Comparison of ENCODE assay signal across 8 cellular contexts in genomic region chr13:50222569-50223332, GRCh38.
A peak's percentile ranks its signal among the peaks of the same experiment; 100 is the strongest.
DNase-seq lines count a peak whose midpoint lies in the region; ATAC-seq and TF ChIP-seq lines count a peak whose summit lies in the region.

No MANE protein-coding gene starts in this region.

- TF ChIP-seq CTCF in activated CD8-positive, alpha-beta T cell treated with anti-CD3 and anti-CD28 coated beads for 36 hours (IDR thresholded peaks at IDR 0.05): no peak
- TF ChIP-seq CTCF in colonic mucosa (IDR thresholded peaks at IDR 0.05) (no peak), nephron progenitor cell (IDR thresholded peaks at IDR 0.05) (no peak)

- peak overlapping the region in 1 of 2 donors; percentile 20 for H3K9ac ChIP-seq in colonic mucosa (ENCODE audit: low read depth in 2 of 2, low read length in 2 of 2)

- no peaks in the 10 kb centered on the region for H3K36me3 ChIP-seq in colonic mucosa

- H3K9me3 ChIP-seq in colonic mucosa: no peaks in the 10 kb centered on the region

- H3K4me3 ChIP-seq in colonic mucosa: no peak overlapping the region

- no peaks in the 10 kb centered on the region for H3K4me1 ChIP-seq in colonic mucosa

- peak; percentile 12 for ATAC-seq in activated CD8-positive, alpha-beta T cell treated with anti-CD3 and anti-CD28 coated beads for 36 hours
- ATAC-seq in activated CD8-positive, alpha-beta T cell treated with anti-CD3 and anti-CD28 coated beads, Interleukin-2, amount 10 ng/mL, durations not matched to agents 7 days and 5 days: no peak
- ATAC-seq in GM19328 (IDR thresholded peaks at IDR 0.05; ENCODE audit: unreplicated experiment) (no peak), GM21526 (IDR thresholded peaks at IDR 0.05; ENCODE audit: low FRiP score, unreplicated experiment) (no peak)

- intact Hi-C loops in activated CD8-positive, alpha-beta T cell treated with anti-CD3 and anti-CD28 coated beads for 36 hours (cut with micrococcal nuclease): no loop called here
- intact Hi-C loops in colonic mucosa (cut with DNase I): no loop called here

- CTCF ChIA-PET in activated CD8-positive, alpha-beta T cell treated with anti-CD3 and anti-CD28 coated beads for 36 hours (lab: Charles Lee): no interaction called here
- CTCF ChIA-PET in activated CD8-positive, alpha-beta T cell treated with anti-CD3 and anti-CD28 coated beads, Interleukin-2, amount 10 ng/mL, durations not matched to agents 7 days and 5 days (lab: Charles Lee): interaction anchor here (0.7 to 0.8 kb wide), 2 partner anchors 19 to 137 kb away, joined by 3 read pairs; no protein-coding TSS in a partner anchor

- H3K9me3 Mint-ChIP-seq in activated CD8-positive, alpha-beta T cell treated with anti-CD3 and anti-CD28 coated beads for 36 hours: no peaks in the 10 kb centered on the region
- H3K9me3 Mint-ChIP-seq in activated CD8-positive, alpha-beta T cell treated with anti-CD3 and anti-CD28 coated beads, Interleukin-2, amount 10 ng/mL, durations not matched to agents 7 days and 5 days (ENCODE audit: insufficient read depth): peaks cover 5% of the 10 kb centered on the region
- peaks cover 11% of the 10 kb centered on the region for H3K9me3 Mint-ChIP-seq in nephron progenitor cell

- H3K36me3 Mint-ChIP-seq in activated CD8-positive, alpha-beta T cell treated with anti-CD3 and anti-CD28 coated beads for 36 hours (ENCODE audit: low read depth): no peaks in the 10 kb centered on the region
- H3K36me3 Mint-ChIP-seq in activated CD8-positive, alpha-beta T cell treated with anti-CD3 and anti-CD28 coated beads, Interleukin-2, amount 10 ng/mL, durations not matched to agents 7 days and 5 days (ENCODE audit: low read depth): no peaks in the 10 kb centered on the region
- H3K36me3 Mint-ChIP-seq in nephron progenitor cell (ENCODE audit: low read depth): peaks cover 9% of the 10 kb centered on the region

- H3K4me3 Mint-ChIP-seq in activated CD8-positive, alpha-beta T cell treated with anti-CD3 and anti-CD28 coated beads for 36 hours: peak overlapping the region; percentile 6
- H3K4me3 Mint-ChIP-seq in activated CD8-positive, alpha-beta T cell treated with anti-CD3 and anti-CD28 coated beads, Interleukin-2, amount 10 ng/mL, durations not matched to agents 7 days and 5 days: no peak overlapping the region
- H3K4me3 Mint-ChIP-seq in nephron progenitor cell: no peak overlapping the region

- DNase-seq in activated CD8-positive, alpha-beta T cell treated with anti-CD3 and anti-CD28 coated beads for 36 hours: peak; percentile 24
- no peak for DNase-seq in activated CD8-positive, alpha-beta T cell treated with anti-CD3 and anti-CD28 coated beads, Interleukin-2, amount 10 ng/mL, durations not matched to agents 7 days and 5 days
- DNase-seq in NOMO-1 (lab: John Stamatoyannopoulos, UW; ENCODE audit: unreplicated experiment in 2 of 2) (peak; percentile 85 to 92), colonic mucosa (peak; percentile 41), nephron progenitor cell (no peak), iPS-NIHi7 (ENCODE audit: extremely low spot score) (no peak)

- H3K27me3 ChIP-seq in colonic mucosa: no peaks in the 10 kb centered on the region

- H3K4me1 Mint-ChIP-seq in activated CD8-positive, alpha-beta T cell treated with anti-CD3 and anti-CD28 coated beads for 36 hours (ENCODE audit: low read depth): peaks cover 42% of the 10 kb centered on the region
- peaks cover 17% of the 10 kb centered on the region for H3K4me1 Mint-ChIP-seq in activated CD8-positive, alpha-beta T cell treated with anti-CD3 and anti-CD28 coated beads, Interleukin-2, amount 10 ng/mL, durations not matched to agents 7 days and 5 days (ENCODE audit: low read depth)
- H3K4me1 Mint-ChIP-seq in nephron progenitor cell: peaks cover 28% of the 10 kb centered on the region

- no peak overlapping the region for H3K27ac Mint-ChIP-seq in activated CD8-positive, alpha-beta T cell treated with anti-CD3 and anti-CD28 coated beads for 36 hours
- no peak overlapping the region for H3K27ac Mint-ChIP-seq in activated CD8-positive, alpha-beta T cell treated with anti-CD3 and anti-CD28 coated beads, Interleukin-2, amount 10 ng/mL, durations not matched to agents 7 days and 5 days
- peak overlapping the region; percentile 83 for H3K27ac Mint-ChIP-seq in nephron progenitor cell

- H3K27ac ChIP-seq in colonic mucosa: no peak overlapping the region

- H3K27me3 Mint-ChIP-seq in activated CD8-positive, alpha-beta T cell treated with anti-CD3 and anti-CD28 coated beads for 36 hours: peaks cover 15% of the 10 kb centered on the region
- H3K27me3 Mint-ChIP-seq in activated CD8-positive, alpha-beta T cell treated with anti-CD3 and anti-CD28 coated beads, Interleukin-2, amount 10 ng/mL, durations not matched to agents 7 days and 5 days (ENCODE audit: low read depth): peaks cover 12% of the 10 kb centered on the region
- H3K27me3 Mint-ChIP-seq in nephron progenitor cell (ENCODE audit: low read depth, poor library complexity): no peaks in the 10 kb centered on the region

- POLR2A ChIA-PET in activated CD8-positive, alpha-beta T cell treated with anti-CD3 and anti-CD28 coated beads for 36 hours (lab: Charles Lee): interaction anchor here (0.6 to 1.4 kb wide), 4 partner anchors 11 to 141 kb away, joined by 3 to 5 read pairs (median 3); no protein-coding TSS in a partner anchor
- POLR2A ChIA-PET in activated CD8-positive, alpha-beta T cell treated with anti-CD3 and anti-CD28 coated beads, Interleukin-2, amount 10 ng/mL, durations not matched to agents 7 days and 5 days (lab: Charles Lee): interaction anchor here (0.5 kb wide), 1 partner anchor 463 kb away, joined by 3 read pairs; no protein-coding TSS in a partner anchor

Comparison
In these comparisons a context has a peak if more than half of its experiments do, and no peak if none do; other contexts are left out.
1. DNase-seq: peak in activated CD8-positive, alpha-beta T cell treated with anti-CD3 and anti-CD28 coated beads for 36 hours (single experiment), NOMO-1 (2 of 2) and colonic mucosa (single experiment); none in activated CD8-positive, alpha-beta T cell treated with anti-CD3 and anti-CD28 coated beads, Interleukin-2, amount 10 ng/mL, durations not matched to agents 7 days and 5 days (single experiment), nephron progenitor cell (single experiment) and iPS-NIHi7 (single experiment).